In the genomic region with DNA sequence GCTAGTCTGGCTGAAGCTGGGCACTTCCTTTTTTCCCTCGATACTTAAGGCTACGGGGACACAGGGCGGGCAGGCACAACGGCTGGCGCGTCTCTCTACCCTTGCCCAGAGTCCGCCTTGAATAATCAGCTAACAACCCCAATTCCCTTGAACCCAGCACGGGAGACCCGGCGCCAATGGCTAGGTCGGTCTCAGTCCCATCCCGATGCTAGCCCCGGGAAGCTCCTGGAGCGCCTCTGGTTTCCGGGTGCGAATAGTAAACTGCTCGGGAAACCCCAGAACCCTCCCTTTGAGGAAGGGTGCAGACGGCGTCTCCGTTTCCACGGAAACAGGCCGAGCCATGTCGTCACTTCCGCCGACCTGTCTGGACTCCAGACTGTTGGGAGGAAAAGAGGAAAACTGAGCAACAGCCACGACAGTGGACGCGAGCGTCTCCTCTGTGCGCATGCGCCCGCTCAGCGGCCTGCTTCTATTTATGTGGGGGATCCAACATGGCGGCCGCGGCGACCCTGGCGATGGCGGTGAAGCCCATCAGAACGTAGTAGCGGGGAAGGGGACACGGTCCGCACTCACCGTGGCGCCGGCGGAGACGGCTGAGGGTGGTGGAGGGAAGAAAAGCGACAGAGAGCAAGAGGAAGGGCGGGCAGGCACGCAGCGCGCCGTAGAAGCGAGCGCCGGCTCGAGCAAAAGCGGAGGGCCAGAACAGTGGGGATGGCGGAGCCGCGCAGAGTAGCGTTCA, we compare ENCODE assay signal across 8 cellular contexts. TPM values are rescaled to one million over a fixed set of nuclear protein-coding genes. Genes with fewer than 3 reads are reported as not detected.
DNase-seq lines count a peak whose midpoint lies in the region; ATAC-seq lines count a peak whose summit lies in the region.

A gene (plus strand): TSS at position 464 of the 739 bp plus-strand sequence. CDS start 248 bp downstream, at position 712.

- DNase-seq in DMS79 treated with DMSO at 0.1 percent for 48 hours (lab: John Stamatoyannopoulos, UW) (peak; percentile 81), Karpas-422 (peak; percentile 98), RKO (ENCODE audit: low spot score) (peak; percentile 100), activated T-helper 1 cell treated with Interleukin-2 at 50 U/mL for 16 hours (ENCODE audit: low read depth) (peak; percentile 77), fibroblast of gingiva (ENCODE audit: low read depth) (peak; percentile 96), naive B cell (peak; percentile 84)

- peaks cover 24% of the 10 kb centered on the region for H3K4me1 ChIP-seq in Karpas-422 (ENCODE audit: low read length)

- H3K4me2 ChIP-seq in Karpas-422 (ENCODE audit: low read depth, low read length, poor library complexity, severe bottlenecking): peak within 1 kb of the TSS; percentile 95

- H3K27me3 ChIP-seq in Karpas-422 (ENCODE audit: low read length): no peaks in the 10 kb centered on the region

- peak within 1 kb of the TSS; percentile 92 to 100 (median 100) for H3K4me3 Mint-ChIP-seq in naive B cell
- peak within 1 kb of the TSS; percentile 93 for H3K4me3 Mint-ChIP-seq in stimulated activated memory B cell treated with anti-CD40 and anti-IgM and Interleukin-4, amounts not matched to agents 10 μg/mL and 1 μg/mL and 100 μg/mL, for 72 hours

- peak within 1 kb of the TSS; percentile 99 for H2AFZ ChIP-seq in Karpas-422 (ENCODE audit: low read length)

- H3K79me2 ChIP-seq in Karpas-422 (ENCODE audit: low read length): peaks cover 36% of the 10 kb centered on the region

- peak within 1 kb of the TSS; percentile 97 to 99 (median 99) for H3K27ac Mint-ChIP-seq in naive B cell
- H3K27ac Mint-ChIP-seq in stimulated activated memory B cell treated with anti-CD40 and anti-IgM and Interleukin-4, amounts not matched to agents 10 μg/mL and 1 μg/mL and 100 μg/mL, for 72 hours: peak within 1 kb of the TSS; percentile 83

- peaks cover 0 to 9% of the 10 kb centered on the region in 2 donors for H3K36me3 Mint-ChIP-seq in naive B cell
- peaks cover 5% of the 10 kb centered on the region for H3K36me3 Mint-ChIP-seq in stimulated activated memory B cell treated with anti-CD40 and anti-IgM and Interleukin-4, amounts not matched to agents 10 μg/mL and 1 μg/mL and 100 μg/mL, for 72 hours

- H3K9me2 ChIP-seq in Karpas-422 (replicated peaks; ENCODE audit: insufficient read depth, low read length): no peaks in the 10 kb centered on the region

- ATAC-seq in GM21825 (IDR thresholded peaks at IDR 0.05; ENCODE audit: unreplicated experiment) (peak; percentile 93), naive B cell (ENCODE audit: low read depth in 2 of 2) (peak; percentile 75 to 79)
- peak; percentile 97 for ATAC-seq in stimulated activated memory B cell treated with anti-CD40 and anti-IgM and Interleukin-4, amounts not matched to agents 10 μg/mL and 1 μg/mL and 100 μg/mL, for 72 hours

- H3K9me3 Mint-ChIP-seq in naive B cell: no peaks in the 10 kb centered on the region
- H3K9me3 Mint-ChIP-seq in stimulated activated memory B cell treated with anti-CD40 and anti-IgM and Interleukin-4, amounts not matched to agents 10 μg/mL and 1 μg/mL and 100 μg/mL, for 72 hours: no peaks in the 10 kb centered on the region

- no peaks in the 10 kb centered on the region for H3K36me3 ChIP-seq in Karpas-422 (ENCODE audit: insufficient read depth, low read length)

- peaks cover 10% of the 10 kb centered on the region; the same call in 1 of the 2 replicates for H4K20me1 ChIP-seq in Karpas-422 (ENCODE audit: insufficient read depth, low read depth, low read length)

- no peak within 1 kb of the TSS for H3K27ac ChIP-seq in Karpas-422 (ENCODE audit: low read length)

- H3K9ac ChIP-seq in Karpas-422 (ENCODE audit: low read length): peak within 1 kb of the TSS; percentile 96

- H3K27me3 Mint-ChIP-seq in naive B cell: peaks cover 0 to 6% (median 0%) of the 10 kb centered on the region in 3 donors
- H3K27me3 Mint-ChIP-seq in stimulated activated memory B cell treated with anti-CD40 and anti-IgM and Interleukin-4, amounts not matched to agents 10 μg/mL and 1 μg/mL and 100 μg/mL, for 72 hours: no peaks in the 10 kb centered on the region

- peak within 1 kb of the TSS; percentile 97 for H3K4me3 ChIP-seq in Karpas-422 (ENCODE audit: low read length)

- H3K4me1 Mint-ChIP-seq in naive B cell: peaks cover 19 to 22% (median 19%) of the 10 kb centered on the region in 3 donors
- H3K4me1 Mint-ChIP-seq in stimulated activated memory B cell treated with anti-CD40 and anti-IgM and Interleukin-4, amounts not matched to agents 10 μg/mL and 1 μg/mL and 100 μg/mL, for 72 hours: peaks cover 20% of the 10 kb centered on the region

- no peaks in the 10 kb centered on the region for H3K9me3 ChIP-seq in Karpas-422 (ENCODE audit: low read length)

RNA-seq across cellular contexts. Expression of the gene that starts here (rescaled TPM):
- total RNA-seq in Karpas-422 (2014; rRNA removed; shearing (Covaris generic); ENCODE audit: low replicate concordance): 5.6 and 8.9 TPM in 2 replicates
- 1 to 10 TPM in 5 of 6 donors, not detected in 1; 2.4 to 5.4 (median 3.0) TPM for polyA plus RNA-seq in naive B cell (ENCODE audit: low read depth in 6 of 6)
